ENCODE assay signal across 1 cellular context in the genomic region with DNA sequence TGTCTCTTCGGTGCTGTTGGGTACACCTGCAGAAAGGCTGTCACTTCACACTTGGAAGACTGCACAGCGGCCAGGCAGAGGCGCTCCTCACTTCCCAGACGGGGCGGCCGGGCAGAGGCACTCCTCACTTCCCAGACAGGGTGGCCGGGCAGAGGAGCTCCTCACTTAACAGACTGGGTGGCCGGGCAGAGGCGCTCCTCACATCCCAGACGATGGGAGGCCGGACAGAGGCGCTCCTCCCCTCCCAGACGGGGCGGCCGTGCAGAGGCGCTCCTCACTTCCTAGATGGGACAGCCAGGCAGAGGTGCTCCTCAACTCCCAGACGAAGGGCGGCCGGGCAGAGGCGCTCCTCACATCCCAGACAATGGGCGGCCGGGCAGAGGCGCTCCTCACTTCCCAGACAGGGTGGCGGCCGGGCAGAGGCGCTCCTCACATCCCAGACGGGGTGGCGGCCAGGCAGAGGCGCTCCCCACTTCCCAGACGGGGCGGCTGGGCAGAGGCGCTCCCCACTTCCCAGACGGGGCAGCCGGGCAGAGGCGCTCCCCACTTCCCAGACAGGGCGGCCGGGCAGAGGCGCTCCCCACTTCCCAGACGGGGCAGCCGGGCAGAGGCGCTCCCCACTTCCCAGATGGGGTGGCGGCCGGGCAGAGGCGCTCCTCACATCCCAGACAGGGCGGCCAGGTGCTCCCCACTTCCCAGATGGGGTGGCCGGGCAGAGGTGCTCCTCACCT. TPM values are rescaled to one million over a fixed set of nuclear protein-coding genes. Genes with fewer than 3 reads are reported as not detected.
"Had no signal": no experiment of that assay in that cellular context is flagged by ENCODE, and none has a peak within 500 bp of the region (broad histone marks: within the 10 kb centered on the region; RNA-seq: fewer than 3 reads in every experiment).

No MANE protein-coding gene starts in this region.

RNA-seq across cellular contexts. Expression of gene PROCA1, which starts 52.8 kb away (rescaled TPM):
- total RNA-seq: H4 had no signal
